Comparison of ENCODE assay signal across 29 cellular contexts in the genomic region with DNA sequence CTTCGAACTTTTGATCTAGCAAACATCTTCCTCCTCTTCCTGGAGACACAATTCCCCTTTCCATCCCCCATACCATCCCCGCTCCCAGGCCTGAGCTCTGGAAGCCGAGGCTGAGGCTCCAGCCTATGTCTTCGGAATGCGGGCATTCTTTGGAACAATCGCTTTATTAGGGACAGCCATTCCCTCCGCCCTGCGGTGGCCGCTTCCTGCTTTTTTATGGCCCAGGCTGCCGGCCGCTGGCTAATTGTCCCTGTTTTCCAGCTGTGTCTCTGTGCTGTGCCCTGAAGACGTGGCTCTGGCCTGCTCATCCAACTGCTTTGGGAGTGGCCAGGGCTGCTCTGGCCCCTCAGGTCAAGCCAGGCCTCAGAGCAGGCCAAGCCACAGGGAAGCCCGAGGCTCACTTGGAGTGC. TPM values are rescaled to one million over a fixed set of nuclear protein-coding genes. Genes with fewer than 3 reads are reported as not detected.
DNase-seq lines count a peak whose midpoint lies in the region.
"Had no signal": no experiment of that assay in that cellular context is flagged by ENCODE, and none has a peak within 500 bp of the region (broad histone marks: within the 10 kb centered on the region; RNA-seq: fewer than 3 reads in every experiment).

No MANE protein-coding gene starts in this region.

- H2BK12ac ChIP-seq in mesenchymal stem cell (ENCODE audit: low read length in 2 of 2): no peak overlapping the region

- intact Hi-C loops in posterior vena cava (cut with DNase I): loop anchor here in 1 of 2 donors (10.0 kb wide), 1 partner anchor 1026 kb away; no protein-coding TSS in a partner anchor

- no peak overlapping the region for H2BK15ac ChIP-seq in mesenchymal stem cell (ENCODE audit: low read depth, poor library complexity, severe bottlenecking)

- H4K91ac ChIP-seq in mesenchymal stem cell (ENCODE audit: low read length): peak overlapping the region; percentile 3

- peaks cover 2% of the 10 kb centered on the region for H3K36me3 Mint-ChIP-seq in T-helper 2 cell treated with Interferon-gamma antibody and Interleukin-4, amounts not matched to agents 5 μg/mL and 100 μg/mL, for 36 hours (ENCODE audit: low read depth)
- H3K36me3 Mint-ChIP-seq: immature natural killer cell had no signal

- no peak overlapping the region for H3K4ac ChIP-seq in mesenchymal stem cell (ENCODE audit: low read depth in 1 of 2, low read length in 2 of 2)

- H2BK5ac ChIP-seq in mesenchymal stem cell (ENCODE audit: low read depth, low read length, poor library complexity, severe bottlenecking): no peak overlapping the region

- peaks cover 86% of the 10 kb centered on the region for H3K27me3 Mint-ChIP-seq in T-helper 2 cell treated with Interferon-gamma antibody and Interleukin-4, amounts not matched to agents 5 μg/mL and 100 μg/mL, for 36 hours (ENCODE audit: low read depth)

- WGBS in mesenchymal stem cell: 10% methylated on average over 12 of the region's 13 CpGs

- H3K36me3 ChIP-seq in H7 (replicated peaks; ENCODE audit: control insufficient read depth, insufficient read depth, low read length) (no peaks in the 10 kb centered on the region), mesenchymal stem cell (ENCODE audit: control insufficient read depth in 1 of 2, insufficient read depth in 2 of 2, low read depth in 1 of 2, low read length in 2 of 2) (peaks cover 0 to 3% of the 10 kb centered on the region in 2 experiments)
- H3K36me3 ChIP-seq: left lung, neutrophil had no signal

- H3K9me3 Mint-ChIP-seq in T-helper 2 cell treated with Interferon-gamma antibody and Interleukin-4, amounts not matched to agents 5 μg/mL and 100 μg/mL, for 36 hours: no peaks in the 10 kb centered on the region
- H3K9me3 Mint-ChIP-seq: activated T-helper 1 cell treated with anti-CD3 and anti-CD28 coated beads, Interleukin-12 subunit alpha, Interleukin-12 subunit beta, Interleukin-2, Interleukin-4 antibody, amounts not matched to agents 30 ng/mL and 10 ng/mL and 1 ng/mL, durations not matched to agents 14 hours and 24 hours and 36 hours had no signal

- H3K27me3 ChIP-seq in H7 (ENCODE audit: control insufficient read depth, insufficient read depth, low read length) (peaks cover 99% of the 10 kb centered on the region), mesenchymal stem cell (ENCODE audit: control insufficient read depth in 1 of 2, insufficient read depth in 1 of 2, low read length in 2 of 2) (peaks cover 97 to 100% of the 10 kb centered on the region in 2 experiments)

- no peaks in the 10 kb centered on the region for H3K79me1 ChIP-seq in mesenchymal stem cell (replicated peaks; ENCODE audit: low read length, poor library complexity, severe bottlenecking)

- H3K4me1 Mint-ChIP-seq in T-helper 2 cell treated with Interferon-gamma antibody and Interleukin-4, amounts not matched to agents 5 μg/mL and 100 μg/mL, for 36 hours (ENCODE audit: low read depth): peaks cover 7% of the 10 kb centered on the region
- H3K4me1 Mint-ChIP-seq: immature natural killer cell had no signal

- peaks cover 17% of the 10 kb centered on the region for H3K4me1 ChIP-seq in mesenchymal stem cell (ENCODE audit: control insufficient read depth, insufficient read depth, low read depth, low read length)

- no peak overlapping the region for H3K27ac ChIP-seq in mesenchymal stem cell (ENCODE audit: low read length, poor library complexity, severe bottlenecking)
- H3K27ac ChIP-seq: epithelial cell of prostate, left lung, neutrophil, psoas muscle had no signal

- H3K18ac ChIP-seq in mesenchymal stem cell (ENCODE audit: low read depth in 1 of 2, low read length in 2 of 2): no peak overlapping the region

- no peak overlapping the region for H4K8ac ChIP-seq in mesenchymal stem cell (ENCODE audit: low read length)

- DNase-seq in H7: peak; percentile 87
- peak; percentile 80 for DNase-seq in ecto neural progenitor cell (ENCODE audit: low spot score)
- no peak for DNase-seq in mesenchymal stem cell
- peak; percentile 61 for DNase-seq in posterior vena cava (ENCODE audit: low spot score)
- DNase-seq in T-helper 2 cell treated with Interferon-gamma antibody and Interleukin-4, amounts not matched to agents 5 μg/mL and 100 μg/mL, for 36 hours (ENCODE audit: low spot score): no peak
- DNase-seq in activated CD4-positive, alpha-beta T cell treated with anti-CD3 and anti-CD28 coated beads, Interleukin-2, amount 50 U/mL, for 4 hours: no peak
- no peak for DNase-seq in NCI-H1092 (lab: John Stamatoyannopoulos, UW)
- DNase-seq: ACHN; activated CD4-positive, alpha-beta T cell treated with anti-CD3 and anti-CD28 coated beads, Interleukin-2, amount 10 ng/mL, durations not matched to agents 24 days and 14 days; central memory CD4-positive, alpha-beta T cell; dermis blood vessel endothelial cell; DND-41; immature natural killer cell; left lung; NCI-H1930; NCI-H69; psoas muscle; RPMI8226; stimulated activated CD4-positive, alpha-beta T cell treated with anti-CD3 and anti-CD28 coated beads, Interleukin-1b, Interleukin-23, amount 100 ng/mL, for 48 hours; T-helper 2 cell had no signal

- H2AFZ ChIP-seq in mesenchymal stem cell (ENCODE audit: low read depth, low read length): no peak overlapping the region

- no peak overlapping the region for H3K27ac Mint-ChIP-seq in T-helper 2 cell treated with Interferon-gamma antibody and Interleukin-4, amounts not matched to agents 5 μg/mL and 100 μg/mL, for 36 hours
- H3K27ac Mint-ChIP-seq: activated CD4-positive, alpha-beta T cell treated with anti-CD3 and anti-CD28 coated beads, Interleukin-2, amount 10 ng/mL, durations not matched to agents 24 days and 14 days; activated T-helper 1 cell treated with anti-CD3 and anti-CD28 coated beads, Interleukin-12 subunit alpha, Interleukin-12 subunit beta, Interleukin-2, Interleukin-4 antibody, amounts not matched to agents 30 ng/mL and 10 ng/mL and 1 ng/mL, durations not matched to agents 14 hours and 24 hours and 36 hours; immature natural killer cell had no signal

- H3K14ac ChIP-seq in mesenchymal stem cell (ENCODE audit: low read length in 2 of 2): no peak overlapping the region

- H3K4me2 ChIP-seq in mesenchymal stem cell (ENCODE audit: low read length, poor library complexity, severe bottlenecking): no peak overlapping the region

- H3K4me3 Mint-ChIP-seq in T-helper 2 cell treated with Interferon-gamma antibody and Interleukin-4, amounts not matched to agents 5 μg/mL and 100 μg/mL, for 36 hours: no peak overlapping the region
- H3K4me3 Mint-ChIP-seq: activated CD4-positive, alpha-beta T cell treated with anti-CD3 and anti-CD28 coated beads, Interleukin-2, amount 10 ng/mL, durations not matched to agents 24 days and 14 days; activated T-helper 1 cell treated with anti-CD3 and anti-CD28 coated beads, Interleukin-12 subunit alpha, Interleukin-12 subunit beta, Interleukin-2, Interleukin-4 antibody, amounts not matched to agents 30 ng/mL and 10 ng/mL and 1 ng/mL, durations not matched to agents 14 hours and 24 hours and 36 hours; immature natural killer cell had no signal

- H3K9me3 ChIP-seq in mesenchymal stem cell (ENCODE audit: control insufficient read depth, low read length): no peaks in the 10 kb centered on the region
- H3K9me3 ChIP-seq: left lung, neutrophil, psoas muscle had no signal

- no peak overlapping the region for H3K23ac ChIP-seq in mesenchymal stem cell (ENCODE audit: low read length in 2 of 2)

- H3K4me3 ChIP-seq in H7 (ENCODE audit: insufficient read depth, low read depth, low read length): no peak overlapping the region
- H3K4me3 ChIP-seq in mesenchymal stem cell (ENCODE audit: insufficient read depth in 1 of 2, low read depth in 1 of 2, low read length in 2 of 2): no peak overlapping the region
- H3K4me3 ChIP-seq: left lung, psoas muscle had no signal

- H2BK120ac ChIP-seq in mesenchymal stem cell (ENCODE audit: low read depth, low read length): no peak overlapping the region

- no peak overlapping the region for H3K9ac ChIP-seq in mesenchymal stem cell (ENCODE audit: low read length)

- H2AK5ac ChIP-seq in mesenchymal stem cell (ENCODE audit: low read length, severe bottlenecking): no peak overlapping the region

RNA-seq across cellular contexts. Expression of gene CDX2, which starts 2.1 kb away (rescaled TPM):
- total RNA-seq in H7 (2014; rRNA removed; shearing (Covaris generic)): 0.04 TPM in 1 of 2 replicates, not detected in the other
- polyA plus RNA-seq in mesenchymal stem cell (2013, experiment 1 of 2): 1.9 TPM
- polyA plus RNA-seq in mesenchymal stem cell (2013, experiment 2 of 2): 1.7 TPM
- not detected for total RNA-seq in posterior vena cava
- total RNA-seq: activated CD4-positive, alpha-beta T cell treated with anti-CD3 and anti-CD28 coated beads, Interleukin-2, amount 10 ng/mL, durations not matched to agents 24 days and 14 days; activated T-helper 1 cell treated with anti-CD3 and anti-CD28 coated beads, Interleukin-12 subunit alpha, Interleukin-12 subunit beta, Interleukin-2, Interleukin-4 antibody, amounts not matched to agents 30 ng/mL and 10 ng/mL and 1 ng/mL, durations not matched to agents 14 hours and 24 hours and 36 hours; dermis blood vessel endothelial cell; left lung; mononuclear cell; psoas muscle; skeletal muscle tissue; subcutaneous adipose tissue; urinary bladder had no signal
- polyA plus RNA-seq: BJ, HepG2, immature natural killer cell, urinary bladder had no signal

RNA-seq across cellular contexts. Expression of gene URAD, which starts 17.3 kb away (rescaled TPM):
- total RNA-seq in H7 (2014; rRNA removed; shearing (Covaris generic)): not detected in 2 replicates
- not detected for polyA plus RNA-seq in mesenchymal stem cell (2013, experiment 1 of 2)
- polyA plus RNA-seq in mesenchymal stem cell (2013, experiment 2 of 2): not detected
- total RNA-seq in posterior vena cava: not detected
- total RNA-seq: activated CD4-positive, alpha-beta T cell treated with anti-CD3 and anti-CD28 coated beads, Interleukin-2, amount 10 ng/mL, durations not matched to agents 24 days and 14 days; activated T-helper 1 cell treated with anti-CD3 and anti-CD28 coated beads, Interleukin-12 subunit alpha, Interleukin-12 subunit beta, Interleukin-2, Interleukin-4 antibody, amounts not matched to agents 30 ng/mL and 10 ng/mL and 1 ng/mL, durations not matched to agents 14 hours and 24 hours and 36 hours; dermis blood vessel endothelial cell; HepG2; left lung; mononuclear cell; psoas muscle; skeletal muscle tissue; urinary bladder had no signal
- polyA plus RNA-seq: BJ, HepG2, immature natural killer cell, psoas muscle, urinary bladder had no signal

RNA-seq across cellular contexts. Expression of gene PDX1, which starts 51.4 kb away (rescaled TPM):
- not detected in 2 replicates for total RNA-seq in H7 (2014; rRNA removed; shearing (Covaris generic))
- not detected for polyA plus RNA-seq in mesenchymal stem cell (2013, experiment 1 of 2)
- polyA plus RNA-seq in mesenchymal stem cell (2013, experiment 2 of 2): not detected
- total RNA-seq in posterior vena cava: not detected
- total RNA-seq: activated CD4-positive, alpha-beta T cell treated with anti-CD3 and anti-CD28 coated beads, Interleukin-2, amount 10 ng/mL, durations not matched to agents 24 days and 14 days; activated T-helper 1 cell treated with anti-CD3 and anti-CD28 coated beads, Interleukin-12 subunit alpha, Interleukin-12 subunit beta, Interleukin-2, Interleukin-4 antibody, amounts not matched to agents 30 ng/mL and 10 ng/mL and 1 ng/mL, durations not matched to agents 14 hours and 24 hours and 36 hours; dermis blood vessel endothelial cell; left lung; mononuclear cell; psoas muscle; skeletal muscle tissue; subcutaneous adipose tissue; urinary bladder had no signal
- polyA plus RNA-seq: BJ, HepG2, immature natural killer cell, psoas muscle, urinary bladder had no signal

Comparison
In these comparisons a context has a peak if more than half of its experiments do, and no peak if none do; other contexts are left out.
1. DNase-seq: peak in H7 (single experiment), ecto neural progenitor cell (single experiment) and posterior vena cava (single experiment); none in mesenchymal stem cell (single experiment), T-helper 2 cell treated with Interferon-gamma antibody and Interleukin-4, amounts not matched to agents 5 μg/mL and 100 μg/mL, for 36 hours (single experiment), activated CD4-positive, alpha-beta T cell treated with anti-CD3 and anti-CD28 coated beads, Interleukin-2, amount 50 U/mL, for 4 hours (0 of 2) and NCI-H1092 (single experiment).